In genomic region chr2:158487419-158487818, GRCh38 we compare ENCODE assay signal across 15 cellular contexts. TPM values are rescaled to one million over a fixed set of nuclear protein-coding genes. Genes with fewer than 3 reads are reported as not detected.
DNase-seq lines count a peak whose midpoint lies in the region; ATAC-seq and TF ChIP-seq lines count a peak whose summit lies in the region.
"Had no signal": no experiment of that assay in that cellular context is flagged by ENCODE, and none has a peak within 500 bp of the region (broad histone marks: within the 10 kb centered on the region; RNA-seq: fewer than 3 reads in every experiment).

No MANE protein-coding gene starts in this region.

- H2BK5ac ChIP-seq in neuronal stem cell (ENCODE audit: low read length), result no peak overlapping the region

- peaks cover 4% of the 10 kb centered on the region; the same call in 1 of the 2 replicates for H4K20me1 ChIP-seq in KMS-11 (ENCODE audit: insufficient read depth)

- H3K27ac ChIP-seq in A673 (ENCODE audit: low read depth, low read length, poor library complexity, severe bottlenecking), result peak overlapping the region; percentile 30
- no peak overlapping the region for H3K27ac ChIP-seq in KMS-11
- no peak overlapping the region for H3K27ac ChIP-seq in neuronal stem cell (replicated peaks; ENCODE audit: low read length)
- H3K27ac ChIP-seq: ovary, uterus had no signal

- H3K79me2 ChIP-seq in KMS-11 (ENCODE audit: insufficient read depth, low read depth), result peaks cover 88% of the 10 kb centered on the region; the same call in 1 of the 2 replicates

- no peak for TF ChIP-seq CTCF in A673 (conservative IDR thresholded peaks at IDR 0.05; ENCODE audit: low read depth, low read length)
- no peak for TF ChIP-seq CTCF in KMS-11 (conservative IDR thresholded peaks at IDR 0.05; ENCODE audit: low read depth, low read length)
- no peak for TF ChIP-seq CTCF in choroid plexus epithelial cell (conservative IDR thresholded peaks at IDR 0.05; ENCODE audit: low read depth, low read length)

- no peak overlapping the region for H3K27ac Mint-ChIP-seq in stimulated activated effector memory CD8-positive, alpha-beta T cell treated with anti-CD3 and anti-CD28 coated beads, Interleukin-12 subunit alpha, Interleukin-12 subunit beta, amount 100 ng/mL, for 72 hours

- BruUV-seq in A673 (replicated peaks; lab: Mats Ljungman, UMichigan), result no TSS peak

- CTCF ChIA-PET in A673 (lab: Charles Lee), result no interaction called here

- H2AK5ac ChIP-seq in neuronal stem cell (ENCODE audit: low read depth, low read length), result no peak overlapping the region

- no peak overlapping the region for H3K4ac ChIP-seq in neuronal stem cell (ENCODE audit: low read length)

- DNase-seq in A673 (ENCODE audit: low spot score) (no peak), choroid plexus epithelial cell (ENCODE audit: low read depth) (peak; percentile 86), hepatic stellate cell (ENCODE audit: low spot score) (peak; percentile 28), germinal center (ENCODE audit: low spot score) (no peak), neuronal stem cell (ENCODE audit: low spot score) (no peak)
- no peak for DNase-seq in stimulated activated effector memory CD8-positive, alpha-beta T cell treated with anti-CD3 and anti-CD28 coated beads, Interleukin-12 subunit alpha, Interleukin-12 subunit beta, amount 100 ng/mL, for 72 hours (ENCODE audit: low spot score in 2 of 2)
- no peak for DNase-seq in effector CD4-positive, alpha-beta T cell
- DNase-seq: DMS79; effector memory CD4-positive, alpha-beta T cell; NCI-H187; ovary; SW 1271; uterus had no signal

- no peak overlapping the region for H3K4me3 Mint-ChIP-seq in stimulated activated effector memory CD8-positive, alpha-beta T cell treated with anti-CD3 and anti-CD28 coated beads, Interleukin-12 subunit alpha, Interleukin-12 subunit beta, amount 100 ng/mL, for 72 hours

- H3K4me2 ChIP-seq in KMS-11, result peak overlapping the region; percentile 18
- no peak overlapping the region for H3K4me2 ChIP-seq in neuronal stem cell (ENCODE audit: insufficient read depth, low read length, poor library complexity, severe bottlenecking)

- no peak overlapping the region for H3K23ac ChIP-seq in neuronal stem cell (ENCODE audit: low read depth, low read length, poor library complexity)

- H3K4me1 ChIP-seq in A673 (ENCODE audit: insufficient read depth, low read length, poor library complexity, severe bottlenecking) (peaks cover 69% of the 10 kb centered on the region), KMS-11 (ENCODE audit: low read depth, poor library complexity, severe bottlenecking) (peaks cover 51% of the 10 kb centered on the region), neuronal stem cell (ENCODE audit: control insufficient read depth in 2 of 2, insufficient read depth in 1 of 2, low read depth in 1 of 2, low read length in 2 of 2) (peaks cover 6 to 9% of the 10 kb centered on the region in 2 donors)
- H3K4me1 ChIP-seq: uterus had no signal

- intact Hi-C loops in A673 (cut with micrococcal nuclease; ENCODE audit: unreplicated experiment), result no loop called here

- POLR2A ChIA-PET in A673 (lab: Charles Lee; ENCODE audit: low non-redundant PET), result no interaction called here

- no peak overlapping the region for H2BK12ac ChIP-seq in neuronal stem cell (ENCODE audit: low read length)

- H2BK120ac ChIP-seq in neuronal stem cell (ENCODE audit: low read depth, low read length), result no peak overlapping the region

- no peaks in the 10 kb centered on the region for H3K36me3 ChIP-seq in A673 (ENCODE audit: insufficient read depth, low read length, poor library complexity, severe bottlenecking)
- no peaks in the 10 kb centered on the region for H3K36me3 ChIP-seq in KMS-11 (ENCODE audit: insufficient read depth)
- no peaks in the 10 kb centered on the region for H3K36me3 ChIP-seq in neuronal stem cell (replicated peaks in 1 of 2; ENCODE audit: control insufficient read depth in 2 of 2, insufficient read depth in 2 of 2, low read length in 2 of 2)
- H3K36me3 ChIP-seq: ovary, uterus had no signal

- no peaks in the 10 kb centered on the region for H3K36me3 Mint-ChIP-seq in stimulated activated effector memory CD8-positive, alpha-beta T cell treated with anti-CD3 and anti-CD28 coated beads, Interleukin-12 subunit alpha, Interleukin-12 subunit beta, amount 100 ng/mL, for 72 hours

- H2BK15ac ChIP-seq in neuronal stem cell (ENCODE audit: low read length), result no peak overlapping the region

- peaks cover 2% of the 10 kb centered on the region for H3K79me1 ChIP-seq in neuronal stem cell (ENCODE audit: low read depth, low read length)

- H4K8ac ChIP-seq in neuronal stem cell (ENCODE audit: low read depth, low read length), result no peak overlapping the region

- H3K9me3 ChIP-seq in A673 (ENCODE audit: low read depth, low read length, poor library complexity, severe bottlenecking) (no peaks in the 10 kb centered on the region), neuronal stem cell (replicated peaks in 1 of 2; ENCODE audit: control insufficient read depth in 2 of 2, insufficient read depth in 1 of 2, low read depth in 1 of 2, low read length in 2 of 2) (no peaks in the 10 kb centered on the region)
- H3K9me3 ChIP-seq: ovary, uterus had no signal

- H2AFZ ChIP-seq in KMS-11 (ENCODE audit: low read depth) (no peak overlapping the region), neuronal stem cell (ENCODE audit: low read length) (no peak overlapping the region)

- H4K91ac ChIP-seq in neuronal stem cell (ENCODE audit: low read depth, low read length, poor library complexity), result no peak overlapping the region

- H3K9me3 Mint-ChIP-seq in stimulated activated effector memory CD8-positive, alpha-beta T cell treated with anti-CD3 and anti-CD28 coated beads, Interleukin-12 subunit alpha, Interleukin-12 subunit beta, amount 100 ng/mL, for 72 hours, result no peaks in the 10 kb centered on the region

- H3K14ac ChIP-seq in neuronal stem cell (ENCODE audit: low read length), result no peak overlapping the region

- no peak overlapping the region for H3K9ac ChIP-seq in KMS-11
- no peak overlapping the region for H3K9ac ChIP-seq in neuronal stem cell (ENCODE audit: low read depth, low read length, poor library complexity)

- no peak for ATAC-seq in stimulated activated effector memory CD8-positive, alpha-beta T cell treated with anti-CD3 and anti-CD28 coated beads, Interleukin-12 subunit alpha, Interleukin-12 subunit beta, amount 100 ng/mL, for 72 hours
- ATAC-seq: GM12878 had no signal

- peaks cover 17% of the 10 kb centered on the region for H3K4me1 Mint-ChIP-seq in stimulated activated effector memory CD8-positive, alpha-beta T cell treated with anti-CD3 and anti-CD28 coated beads, Interleukin-12 subunit alpha, Interleukin-12 subunit beta, amount 100 ng/mL, for 72 hours

- H3K4me3 ChIP-seq in A673 (ENCODE audit: low read depth, low read length, poor library complexity, severe bottlenecking) (no peak overlapping the region), KMS-11 (IDR thresholded peaks at IDR 0.05; ENCODE audit: insufficient read depth, low read depth, low read length) (no peak overlapping the region), choroid plexus epithelial cell (ENCODE audit: low read depth, low read length) (no peak overlapping the region), neuronal stem cell (ENCODE audit: low read length in 2 of 2) (no peak overlapping the region)
- H3K4me3 ChIP-seq: GM12878, ovary, uterus had no signal

- no peak overlapping the region for H3K18ac ChIP-seq in neuronal stem cell (ENCODE audit: low read length)

- no peaks in the 10 kb centered on the region for H3K27me3 ChIP-seq in A673 (replicated peaks; ENCODE audit: insufficient read depth, low read depth, low read length, poor library complexity)
- no peaks in the 10 kb centered on the region for H3K27me3 ChIP-seq in KMS-11 (ENCODE audit: insufficient read depth, low read depth)
- H3K27me3 ChIP-seq in neuronal stem cell (ENCODE audit: control insufficient read depth in 3 of 3, insufficient read depth in 3 of 3, low read depth in 1 of 3, low read length in 3 of 3), result no peaks in the 10 kb centered on the region
- H3K27me3 ChIP-seq: ovary, uterus had no signal

RNA-seq across cellular contexts. Expression of gene PKP4, which starts 30.7 kb away (rescaled TPM):
- 67.7 and 79.3 TPM in 2 replicates for total RNA-seq in A673 (2021)
- polyA plus RNA-seq in neuronal stem cell (2013, experiment 1 of 2), result 54.8 TPM
- 52.6 TPM for polyA plus RNA-seq in neuronal stem cell (2013, experiment 2 of 2)

RNA-seq across cellular contexts. Expression of gene CCDC148, which starts 30.9 kb away (rescaled TPM):
- 0.90 and 0.92 TPM in 2 replicates for total RNA-seq in A673 (2021)
- polyA plus RNA-seq in neuronal stem cell (2013, experiment 1 of 2), result 3.4 TPM
- 3.2 TPM for polyA plus RNA-seq in neuronal stem cell (2013, experiment 2 of 2)
- total RNA-seq: GM12878 had no signal

Comparison
In these comparisons a context has a peak if more than half of its experiments do, and no peak if none do; other contexts are left out.
1. DNase-seq: peak in choroid plexus epithelial cell (single experiment) and hepatic stellate cell (single experiment); none in A673 (single experiment), stimulated activated effector memory CD8-positive, alpha-beta T cell treated with anti-CD3 and anti-CD28 coated beads, Interleukin-12 subunit alpha, Interleukin-12 subunit beta, amount 100 ng/mL, for 72 hours (0 of 2), germinal center (single experiment), effector CD4-positive, alpha-beta T cell (single experiment) and neuronal stem cell (single experiment).